9 cellular contexts compared by ENCODE assay signal in the genomic region with DNA sequence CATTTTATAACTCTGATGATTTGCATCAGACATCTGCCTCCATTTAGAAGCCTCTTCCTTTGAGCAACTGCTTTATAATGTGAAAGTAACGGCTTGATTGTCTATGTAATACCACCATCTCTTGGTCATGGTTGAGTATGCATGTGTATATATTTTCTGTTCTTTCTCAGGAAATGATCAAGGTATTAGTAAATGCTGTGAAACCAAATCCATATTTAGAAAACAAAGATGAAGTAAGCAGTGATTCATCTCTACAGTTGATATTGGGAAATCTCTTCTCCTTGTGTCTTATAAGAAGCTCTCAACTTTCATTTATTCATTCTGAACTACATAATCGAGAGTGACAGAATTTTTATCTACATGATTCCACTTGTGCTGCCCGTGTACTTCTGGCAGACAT.
DNase-seq lines count a peak whose midpoint lies in the region; ATAC-seq, FAIRE-seq and TF ChIP-seq lines count a peak whose summit lies in the region.
"Had no signal": no experiment of that assay in that cellular context is flagged by ENCODE, and none has a peak within 500 bp of the region (broad histone marks: within the 10 kb centered on the region; RNA-seq: fewer than 3 reads in every experiment).

No MANE protein-coding gene starts in this region.

- no peaks in the 10 kb centered on the region for H3K4me1 ChIP-seq in right atrium auricular region

- DNase-seq in D721Med (ENCODE audit: insufficient read length, low spot score) (no peak), right atrium auricular region (ENCODE audit: low spot score) (no peak), urothelium cell line (ENCODE audit: low spot score) (peak; percentile 22), erythroblast (lab: John Stamatoyannopoulos, UW) (no peak)
- DNase-seq in activated effector memory CD4-positive, alpha-beta T cell treated with anti-CD3 and anti-CD28 coated beads, Interleukin-2, amount 50 U/mL, for 16 hours = no peak

- TF ChIP-seq CTCF in D721Med (IDR thresholded peaks at IDR 0.05; ENCODE audit: insufficient read depth, missing control alignments) = peak; percentile 72
- peak; percentile 30 to 48 for TF ChIP-seq CTCF in right atrium auricular region (IDR thresholded peaks at IDR 0.05)

- no peak overlapping the region for H3K27ac ChIP-seq in right atrium auricular region
- H3K27ac ChIP-seq: skin epidermis had no signal

- no peaks in the 10 kb centered on the region for H3K36me3 ChIP-seq in right atrium auricular region

- ATAC-seq in GM19463 (IDR thresholded peaks at IDR 0.05; ENCODE audit: unreplicated experiment) (peak; percentile 79), HG03558 (IDR thresholded peaks at IDR 0.05; ENCODE audit: extremely low read depth, unreplicated experiment) (peak; percentile 58), SK-N-SH treated with all-trans-retinoic acid at 6 μM for 48 hours (peak; percentile 65)

- TF ChIP-seq POLR2A in erythroblast (IDR thresholded peaks at IDR 0.05; ENCODE audit: low read length) = no peak

- H3K4me3 ChIP-seq in right atrium auricular region = no peak overlapping the region
- H3K4me3 ChIP-seq: skin epidermis had no signal

- no peak for FAIRE-seq in D721Med (lab: Jason Lieb, UNC)
- no peak for FAIRE-seq in urothelium cell line (lab: Jason Lieb, UNC)

- no peaks in the 10 kb centered on the region for H3K9me3 ChIP-seq in right atrium auricular region

- H3K27me3 ChIP-seq in right atrium auricular region = no peaks in the 10 kb centered on the region

TF ChIP-seq in SK-N-SH treated with all-trans-retinoic acid at 6 μM for 48 hours, 23 proteins besides CTCF, POLR2A, EP300 and RAD21:
- TF ChIP-seq OSR1 (CRISPR knock-in tag; IDR thresholded peaks at IDR 0.05) (no peak), CSDC2 (CRISPR knock-in tag; IDR thresholded peaks at IDR 0.05) (no peak), TOX (CRISPR knock-in tag; IDR thresholded peaks at IDR 0.05; ENCODE audit: borderline replicate concordance) (no peak), ISL1 (CRISPR knock-in tag; IDR thresholded peaks at IDR 0.05) (no peak), ZFP30 (CRISPR knock-in tag; IDR thresholded peaks at IDR 0.05) (no peak), ZNF70 (CRISPR knock-in tag; IDR thresholded peaks at IDR 0.05) (no peak), BACH2 (CRISPR knock-in tag; IDR thresholded peaks at IDR 0.05; ENCODE audit: borderline replicate concordance) (no peak), GLIS3 (CRISPR knock-in tag; IDR thresholded peaks at IDR 0.05) (no peak), ZNF8 (CRISPR knock-in tag; IDR thresholded peaks at IDR 0.05) (no peak), ZFP3 (CRISPR knock-in tag; IDR thresholded peaks at IDR 0.05) (no peak), ZNF565 (CRISPR knock-in tag; conservative IDR thresholded peaks at IDR 0.05; ENCODE audit: low read depth) (no peak), ESRRG (CRISPR knock-in tag; IDR thresholded peaks at IDR 0.05) (no peak), ARNTL (CRISPR knock-in tag; IDR thresholded peaks at IDR 0.05; ENCODE audit: borderline replicate concordance, low read depth) (no peak), RARB (CRISPR knock-in tag; IDR thresholded peaks at IDR 0.05) (no peak)
- TF ChIP-seq, protein P1, sequence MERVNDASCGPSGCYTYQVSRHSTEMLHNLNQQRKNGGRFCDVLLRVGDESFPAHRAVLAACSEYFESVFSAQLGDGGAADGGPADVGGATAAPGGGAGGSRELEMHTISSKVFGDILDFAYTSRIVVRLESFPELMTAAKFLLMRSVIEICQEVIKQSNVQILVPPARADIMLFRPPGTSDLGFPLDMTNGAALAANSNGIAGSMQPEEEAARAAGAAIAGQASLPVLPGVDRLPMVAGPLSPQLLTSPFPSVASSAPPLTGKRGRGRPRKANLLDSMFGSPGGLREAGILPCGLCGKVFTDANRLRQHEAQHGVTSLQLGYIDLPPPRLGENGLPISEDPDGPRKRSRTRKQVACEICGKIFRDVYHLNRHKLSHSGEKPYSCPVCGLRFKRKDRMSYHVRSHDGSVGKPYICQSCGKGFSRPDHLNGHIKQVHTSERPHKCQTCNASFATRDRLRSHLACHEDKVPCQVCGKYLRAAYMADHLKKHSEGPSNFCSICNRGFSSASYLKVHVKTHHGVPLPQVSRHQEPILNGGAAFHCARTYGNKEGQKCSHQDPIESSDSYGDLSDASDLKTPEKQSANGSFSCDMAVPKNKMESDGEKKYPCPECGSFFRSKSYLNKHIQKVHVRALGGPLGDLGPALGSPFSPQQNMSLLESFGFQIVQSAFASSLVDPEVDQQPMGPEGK (CRISPR knock-in tag; IDR thresholded peaks at IDR 0.05; ENCODE audit: borderline replicate concordance) = no peak
- TF ChIP-seq, protein P2, sequence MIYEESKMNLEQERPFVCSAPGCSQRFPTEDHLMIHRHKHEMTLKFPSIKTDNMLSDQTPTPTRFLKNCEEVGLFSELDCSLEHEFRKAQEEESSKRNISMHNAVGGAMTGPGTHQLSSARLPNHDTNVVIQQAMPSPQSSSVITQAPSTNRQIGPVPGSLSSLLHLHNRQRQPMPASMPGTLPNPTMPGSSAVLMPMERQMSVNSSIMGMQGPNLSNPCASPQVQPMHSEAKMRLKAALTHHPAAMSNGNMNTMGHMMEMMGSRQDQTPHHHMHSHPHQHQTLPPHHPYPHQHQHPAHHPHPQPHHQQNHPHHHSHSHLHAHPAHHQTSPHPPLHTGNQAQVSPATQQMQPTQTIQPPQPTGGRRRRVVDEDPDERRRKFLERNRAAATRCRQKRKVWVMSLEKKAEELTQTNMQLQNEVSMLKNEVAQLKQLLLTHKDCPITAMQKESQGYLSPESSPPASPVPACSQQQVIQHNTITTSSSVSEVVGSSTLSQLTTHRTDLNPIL (CRISPR knock-in tag; IDR thresholded peaks at IDR 0.05; ENCODE audit: low read depth) = no peak
- TF ChIP-seq, protein P3, sequence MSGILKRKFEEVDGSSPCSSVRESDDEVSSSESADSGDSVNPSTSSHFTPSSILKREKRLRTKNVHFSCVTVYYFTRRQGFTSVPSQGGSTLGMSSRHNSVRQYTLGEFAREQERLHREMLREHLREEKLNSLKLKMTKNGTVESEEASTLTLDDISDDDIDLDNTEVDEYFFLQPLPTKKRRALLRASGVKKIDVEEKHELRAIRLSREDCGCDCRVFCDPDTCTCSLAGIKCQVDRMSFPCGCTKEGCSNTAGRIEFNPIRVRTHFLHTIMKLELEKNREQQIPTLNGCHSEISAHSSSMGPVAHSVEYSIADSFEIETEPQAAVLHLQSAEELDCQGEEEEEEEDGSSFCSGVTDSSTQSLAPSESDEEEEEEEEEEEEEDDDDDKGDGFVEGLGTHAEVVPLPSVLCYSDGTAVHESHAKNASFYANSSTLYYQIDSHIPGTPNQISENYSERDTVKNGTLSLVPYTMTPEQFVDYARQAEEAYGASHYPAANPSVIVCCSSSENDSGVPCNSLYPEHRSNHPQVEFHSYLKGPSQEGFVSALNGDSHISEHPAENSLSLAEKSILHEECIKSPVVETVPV (CRISPR knock-in tag; IDR thresholded peaks at IDR 0.05) = no peak
- TF ChIP-seq, protein P4, sequence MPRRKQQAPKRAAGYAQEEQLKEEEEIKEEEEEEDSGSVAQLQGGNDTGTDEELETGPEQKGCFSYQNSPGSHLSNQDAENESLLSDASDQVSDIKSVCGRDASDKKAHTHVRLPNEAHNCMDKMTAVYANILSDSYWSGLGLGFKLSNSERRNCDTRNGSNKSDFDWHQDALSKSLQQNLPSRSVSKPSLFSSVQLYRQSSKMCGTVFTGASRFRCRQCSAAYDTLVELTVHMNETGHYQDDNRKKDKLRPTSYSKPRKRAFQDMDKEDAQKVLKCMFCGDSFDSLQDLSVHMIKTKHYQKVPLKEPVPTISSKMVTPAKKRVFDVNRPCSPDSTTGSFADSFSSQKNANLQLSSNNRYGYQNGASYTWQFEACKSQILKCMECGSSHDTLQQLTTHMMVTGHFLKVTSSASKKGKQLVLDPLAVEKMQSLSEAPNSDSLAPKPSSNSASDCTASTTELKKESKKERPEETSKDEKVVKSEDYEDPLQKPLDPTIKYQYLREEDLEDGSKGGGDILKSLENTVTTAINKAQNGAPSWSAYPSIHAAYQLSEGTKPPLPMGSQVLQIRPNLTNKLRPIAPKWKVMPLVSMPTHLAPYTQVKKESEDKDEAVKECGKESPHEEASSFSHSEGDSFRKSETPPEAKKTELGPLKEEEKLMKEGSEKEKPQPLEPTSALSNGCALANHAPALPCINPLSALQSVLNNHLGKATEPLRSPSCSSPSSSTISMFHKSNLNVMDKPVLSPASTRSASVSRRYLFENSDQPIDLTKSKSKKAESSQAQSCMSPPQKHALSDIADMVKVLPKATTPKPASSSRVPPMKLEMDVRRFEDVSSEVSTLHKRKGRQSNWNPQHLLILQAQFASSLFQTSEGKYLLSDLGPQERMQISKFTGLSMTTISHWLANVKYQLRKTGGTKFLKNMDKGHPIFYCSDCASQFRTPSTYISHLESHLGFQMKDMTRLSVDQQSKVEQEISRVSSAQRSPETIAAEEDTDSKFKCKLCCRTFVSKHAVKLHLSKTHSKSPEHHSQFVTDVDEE (CRISPR knock-in tag; IDR thresholded peaks at IDR 0.05) = no peak
